Comparison of ENCODE assay signal across 15 cellular contexts in the genomic region with DNA sequence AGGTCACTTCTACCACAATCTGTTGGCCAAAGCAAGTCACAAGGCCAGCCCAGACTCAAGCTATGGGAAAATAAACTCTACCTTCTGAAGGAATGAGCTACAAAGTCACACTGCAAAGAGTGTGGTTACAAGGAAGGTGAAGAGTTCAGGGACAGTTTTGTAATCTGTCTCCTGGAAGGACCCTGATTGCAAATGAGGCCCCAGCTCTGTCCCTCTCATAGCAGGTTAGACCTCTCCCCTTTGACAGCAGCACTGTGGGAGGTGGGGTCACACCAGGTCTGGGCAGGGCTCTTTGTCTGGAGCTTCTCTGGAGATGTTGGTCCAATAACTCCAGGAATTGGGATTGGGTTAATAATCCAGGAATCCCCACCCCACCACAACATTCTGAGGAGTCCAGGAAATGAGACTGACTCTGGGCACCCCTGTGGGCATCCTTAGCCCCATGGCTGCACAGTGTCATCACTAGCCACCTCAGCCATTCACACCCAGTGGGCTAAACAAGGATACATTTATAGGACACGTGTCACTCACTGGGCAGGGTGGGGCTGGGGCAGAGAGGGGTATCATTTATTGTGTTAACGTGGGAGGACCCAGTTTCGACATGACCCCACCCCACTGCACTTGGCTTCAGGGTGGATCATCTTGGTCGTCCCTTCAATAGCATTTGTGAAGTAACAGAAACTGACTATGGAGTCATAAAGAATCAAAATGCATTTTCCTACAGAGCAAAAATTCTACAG. TPM values are rescaled to one million over a fixed set of nuclear protein-coding genes. Genes with fewer than 3 reads are reported as not detected.
DNase-seq lines count a peak whose midpoint lies in the region; ATAC-seq and TF ChIP-seq lines count a peak whose summit lies in the region.
"Had no signal": no experiment of that assay in that cellular context is flagged by ENCODE, and none has a peak within 500 bp of the region (broad histone marks: within the 10 kb centered on the region; RNA-seq: fewer than 3 reads in every experiment).

No MANE protein-coding gene starts in this region.

- no peak overlapping the region for H3K23ac ChIP-seq in neuronal stem cell (ENCODE audit: low read depth, low read length, poor library complexity)

- H3K27me3 ChIP-seq in PC-3 (ENCODE audit: low read length) (no peaks in the 10 kb centered on the region), neuronal stem cell (ENCODE audit: control insufficient read depth in 3 of 3, insufficient read depth in 3 of 3, low read depth in 1 of 3, low read length in 3 of 3) (peaks cover 0 to 10% (median 0%) of the 10 kb centered on the region in 3 experiments)
- H3K27me3 ChIP-seq: foreskin keratinocyte, SJSA1 had no signal

- peaks cover 99% of the 10 kb centered on the region for H3K4me1 Mint-ChIP-seq in activated naive CD4-positive, alpha-beta T cell treated with anti-CD3 and anti-CD28 coated beads for 36 hours (ENCODE audit: low read depth)
- peaks cover 99% of the 10 kb centered on the region for H3K4me1 Mint-ChIP-seq in activated naive CD8-positive, alpha-beta T cell treated with anti-CD3 and anti-CD28 coated beads, Interleukin-2, amount 50 U/mL, for 24 hours
- peaks cover 100% of the 10 kb centered on the region for H3K4me1 Mint-ChIP-seq in stimulated activated effector memory CD8-positive, alpha-beta T cell treated with anti-CD3 and anti-CD28 coated beads, Interleukin-12 subunit alpha, Interleukin-12 subunit beta, amount 100 ng/mL, for 72 hours

- no peak overlapping the region for H3K4ac ChIP-seq in neuronal stem cell (ENCODE audit: low read length)

- H4K20me1 ChIP-seq in PC-3 (ENCODE audit: low read length) = no peaks in the 10 kb centered on the region

- no peak overlapping the region for H2BK15ac ChIP-seq in neuronal stem cell (ENCODE audit: low read length)

- POLR2A ChIA-PET in PC-3 (lab: Charles Lee; ENCODE audit: unreplicated experiment) = no interaction called here

- no peaks in the 10 kb centered on the region for H3K27me3 Mint-ChIP-seq in activated naive CD4-positive, alpha-beta T cell treated with anti-CD3 and anti-CD28 coated beads for 36 hours (ENCODE audit: low read depth)
- H3K27me3 Mint-ChIP-seq in activated naive CD8-positive, alpha-beta T cell treated with anti-CD3 and anti-CD28 coated beads, Interleukin-2, amount 50 U/mL, for 24 hours = no peaks in the 10 kb centered on the region

- no TSS peak for BruUV-seq in PC-3 (replicated peaks; lab: Mats Ljungman, UMichigan)

- intact Hi-C loops in activated naive CD4-positive, alpha-beta T cell treated with anti-CD3 and anti-CD28 coated beads for 36 hours (cut with micrococcal nuclease) = loop anchor here (2.0 kb wide), 1 partner anchor 28 kb away; no protein-coding TSS in a partner anchor
- intact Hi-C loops in PC-3 (cut with micrococcal nuclease) = no loop called here

- no peaks in the 10 kb centered on the region for H3K79me2 ChIP-seq in PC-3 (ENCODE audit: low read length)

- H3K36me3 ChIP-seq in PC-3 (ENCODE audit: low read depth, low read length) = no peaks in the 10 kb centered on the region
- no peaks in the 10 kb centered on the region for H3K36me3 ChIP-seq in neuronal stem cell (replicated peaks in 1 of 2; ENCODE audit: control insufficient read depth in 2 of 2, insufficient read depth in 2 of 2, low read length in 2 of 2)
- H3K36me3 ChIP-seq: left ventricle myocardium inferior, prostate gland, SJSA1 had no signal

- no peak overlapping the region for H2BK12ac ChIP-seq in neuronal stem cell (ENCODE audit: low read length)

- no CpG with 5 or more reads among the region's 4 CpGs for WGBS in neuronal stem cell (ENCODE audit: extremely low coverage in 2 of 2, insufficient read length in 2 of 2, insufficient replicate concordance in 1 of 2), 2 donors

- no peaks in the 10 kb centered on the region for H3F3A ChIP-seq in PC-3 (ENCODE audit: low read length, unreplicated experiment)

- no peak overlapping the region for H4K8ac ChIP-seq in neuronal stem cell (ENCODE audit: low read depth, low read length)

- H2AFZ ChIP-seq in PC-3 (ENCODE audit: low read length) = no peak overlapping the region
- no peak overlapping the region for H2AFZ ChIP-seq in neuronal stem cell (ENCODE audit: low read length)

- H3K9ac ChIP-seq in PC-3 (ENCODE audit: low read length) = no peak overlapping the region
- no peak overlapping the region for H3K9ac ChIP-seq in neuronal stem cell (ENCODE audit: low read depth, low read length, poor library complexity)

- H3K4me3 ChIP-seq in PC-3 (ENCODE audit: low read length) (no peak overlapping the region), neuronal stem cell (ENCODE audit: low read length in 2 of 2) (no peak overlapping the region)
- H3K4me3 ChIP-seq: left ventricle myocardium inferior, prostate gland, SJSA1 had no signal

- H3K9me2 ChIP-seq in PC-3 (replicated peaks; ENCODE audit: low read length) = no peaks in the 10 kb centered on the region

- no peaks in the 10 kb centered on the region for H3K79me1 ChIP-seq in neuronal stem cell (ENCODE audit: low read depth, low read length)

- H2BK5ac ChIP-seq in neuronal stem cell (ENCODE audit: low read length) = no peak overlapping the region

- H3K4me2 ChIP-seq in PC-3 (ENCODE audit: low read length) = no peak overlapping the region
- no peak overlapping the region for H3K4me2 ChIP-seq in neuronal stem cell (ENCODE audit: insufficient read depth, low read length, poor library complexity, severe bottlenecking)

- no peak overlapping the region for H4K91ac ChIP-seq in neuronal stem cell (ENCODE audit: low read depth, low read length, poor library complexity)

- H2BK120ac ChIP-seq in neuronal stem cell (ENCODE audit: low read depth, low read length) = no peak overlapping the region

- peak overlapping the region; percentile 98 for H3K27ac Mint-ChIP-seq in activated naive CD4-positive, alpha-beta T cell treated with anti-CD3 and anti-CD28 coated beads for 36 hours
- H3K27ac Mint-ChIP-seq in activated naive CD8-positive, alpha-beta T cell treated with anti-CD3 and anti-CD28 coated beads, Interleukin-2, amount 50 U/mL, for 24 hours = peak overlapping the region; percentile 71
- peak overlapping the region; percentile 17 for H3K27ac Mint-ChIP-seq in stimulated activated effector memory CD8-positive, alpha-beta T cell treated with anti-CD3 and anti-CD28 coated beads, Interleukin-12 subunit alpha, Interleukin-12 subunit beta, amount 100 ng/mL, for 72 hours

- no peak for DNase-seq in activated naive CD4-positive, alpha-beta T cell treated with anti-CD3 and anti-CD28 coated beads for 36 hours
- no peak for DNase-seq in activated naive CD4-positive, alpha-beta T cell (lab: John Stamatoyannopoulos, UW)
- DNase-seq in MV-4-11 (lab: John Stamatoyannopoulos, UW) (peak; percentile 69), omental fat pad (ENCODE audit: low spot score) (no peak), PC-3 (no peak), neuronal stem cell (ENCODE audit: low spot score) (no peak)
- DNase-seq in activated naive CD8-positive, alpha-beta T cell treated with anti-CD3 and anti-CD28 coated beads, Interleukin-2, amount 50 U/mL, for 24 hours = no peak
- DNase-seq in stimulated activated effector memory CD8-positive, alpha-beta T cell treated with anti-CD3 and anti-CD28 coated beads, Interleukin-12 subunit alpha, Interleukin-12 subunit beta, amount 100 ng/mL, for 72 hours (ENCODE audit: low spot score in 2 of 2) = no peak
- DNase-seq: caudate nucleus; left ventricle myocardium inferior; NCI-H2227 treated with DMSO at 0.1 percent for 48 hours; stimulated activated naive CD8-positive, alpha-beta T cell treated with anti-CD3 and anti-CD28 coated beads, Interleukin-15, Interleukin-2, amounts not matched to agents 100 U/mL and 50 U/mL, for 24 hours had no signal

- H3K36me3 Mint-ChIP-seq in activated naive CD4-positive, alpha-beta T cell treated with anti-CD3 and anti-CD28 coated beads for 36 hours (ENCODE audit: low read depth) = peaks cover 10% of the 10 kb centered on the region
- peaks cover 12% of the 10 kb centered on the region for H3K36me3 Mint-ChIP-seq in activated naive CD8-positive, alpha-beta T cell treated with anti-CD3 and anti-CD28 coated beads, Interleukin-2, amount 50 U/mL, for 24 hours (ENCODE audit: low read depth)
- peaks cover 28% of the 10 kb centered on the region for H3K36me3 Mint-ChIP-seq in stimulated activated effector memory CD8-positive, alpha-beta T cell treated with anti-CD3 and anti-CD28 coated beads, Interleukin-12 subunit alpha, Interleukin-12 subunit beta, amount 100 ng/mL, for 72 hours

- H3K18ac ChIP-seq in neuronal stem cell (ENCODE audit: low read length) = no peak overlapping the region

- H3K9me3 ChIP-seq in PC-3 (ENCODE audit: low read length) (no peaks in the 10 kb centered on the region), neuronal stem cell (replicated peaks in 1 of 2; ENCODE audit: control insufficient read depth in 2 of 2, insufficient read depth in 1 of 2, low read depth in 1 of 2, low read length in 2 of 2) (no peaks in the 10 kb centered on the region)
- H3K9me3 ChIP-seq: prostate gland, SJSA1 had no signal

- no peak overlapping the region for H3K14ac ChIP-seq in neuronal stem cell (ENCODE audit: low read length)

- H3K9me3 Mint-ChIP-seq in activated naive CD4-positive, alpha-beta T cell treated with anti-CD3 and anti-CD28 coated beads for 36 hours = no peaks in the 10 kb centered on the region
- no peaks in the 10 kb centered on the region for H3K9me3 Mint-ChIP-seq in activated naive CD8-positive, alpha-beta T cell treated with anti-CD3 and anti-CD28 coated beads, Interleukin-2, amount 50 U/mL, for 24 hours
- no peaks in the 10 kb centered on the region for H3K9me3 Mint-ChIP-seq in stimulated activated effector memory CD8-positive, alpha-beta T cell treated with anti-CD3 and anti-CD28 coated beads, Interleukin-12 subunit alpha, Interleukin-12 subunit beta, amount 100 ng/mL, for 72 hours

- H3K4me1 ChIP-seq in PC-3 (ENCODE audit: insufficient read depth, low read length) (no peaks in the 10 kb centered on the region), neuronal stem cell (ENCODE audit: control insufficient read depth in 2 of 2, insufficient read depth in 1 of 2, low read depth in 1 of 2, low read length in 2 of 2) (peaks cover 0 to 8% of the 10 kb centered on the region in 2 donors)
- H3K4me1 ChIP-seq: foreskin keratinocyte, prostate gland had no signal

- TF ChIP-seq CTCF in omental fat pad (IDR thresholded peaks at IDR 0.05) = no peak
- no peak for TF ChIP-seq CTCF in PC-3 (conservative IDR thresholded peaks at IDR 0.05; ENCODE audit: low read depth, low read length)

- CTCF ChIA-PET in activated naive CD4-positive, alpha-beta T cell treated with anti-CD3 and anti-CD28 coated beads for 36 hours (lab: Charles Lee) = interaction anchor here (0.7 to 1.7 kb wide), 8 partner anchors 13 to 35 kb away, joined by 3 to 4 read pairs (median 3); a partner anchor contains a TSS
- CTCF ChIA-PET in PC-3 (lab: Charles Lee) = no interaction called here

- no peak for ATAC-seq in activated naive CD8-positive, alpha-beta T cell treated with anti-CD3 and anti-CD28 coated beads, Interleukin-2, amount 50 U/mL, for 24 hours
- no peak for ATAC-seq in stimulated activated effector memory CD8-positive, alpha-beta T cell treated with anti-CD3 and anti-CD28 coated beads, Interleukin-12 subunit alpha, Interleukin-12 subunit beta, amount 100 ng/mL, for 72 hours
- ATAC-seq in omental fat pad (ENCODE audit: low FRiP score) = no peak
- ATAC-seq in PC-3 = no peak
- ATAC-seq: foreskin keratinocyte; stimulated activated naive CD8-positive, alpha-beta T cell treated with anti-CD3 and anti-CD28 coated beads, Interleukin-15, Interleukin-2, amounts not matched to agents 100 U/mL and 50 U/mL, for 24 hours had no signal

- no peak overlapping the region for H2AK5ac ChIP-seq in neuronal stem cell (ENCODE audit: low read depth, low read length)

- H3K4me3 Mint-ChIP-seq in activated naive CD4-positive, alpha-beta T cell treated with anti-CD3 and anti-CD28 coated beads for 36 hours = no peak overlapping the region
- no peak overlapping the region for H3K4me3 Mint-ChIP-seq in activated naive CD8-positive, alpha-beta T cell treated with anti-CD3 and anti-CD28 coated beads, Interleukin-2, amount 50 U/mL, for 24 hours
- H3K4me3 Mint-ChIP-seq in stimulated activated effector memory CD8-positive, alpha-beta T cell treated with anti-CD3 and anti-CD28 coated beads, Interleukin-12 subunit alpha, Interleukin-12 subunit beta, amount 100 ng/mL, for 72 hours = peak overlapping the region; percentile 39

- H3K27ac ChIP-seq in PC-3 (ENCODE audit: low read length) (no peak overlapping the region), neuronal stem cell (replicated peaks; ENCODE audit: low read length) (no peak overlapping the region)
- H3K27ac ChIP-seq: foreskin keratinocyte, left ventricle myocardium inferior, prostate gland, SJSA1 had no signal

RNA-seq across cellular contexts. Expression of a gene that starts 23.7 kb away (rescaled TPM):
- under 1 TPM; 0.32 to 0.36 TPM for total RNA-seq in activated naive CD4-positive, alpha-beta T cell treated with anti-CD3 and anti-CD28 coated beads for 36 hours
- total RNA-seq in omental fat pad = under 1 TPM; 0.16 to 0.56 (median 0.31) TPM
- not detected in 2 replicates for total RNA-seq in PC-3 (2014; rRNA removed)
- 1.4 TPM for polyA plus RNA-seq in neuronal stem cell (2013, experiment 1 of 2)
- 1.3 TPM for polyA plus RNA-seq in neuronal stem cell (2013, experiment 2 of 2)
- total RNA-seq: foreskin keratinocyte, SJSA1 had no signal
- polyA plus RNA-seq: foreskin keratinocyte had no signal

RNA-seq across cellular contexts. Expression of a gene that starts 30.1 kb away (rescaled TPM):
- 10 to 100 TPM; 52.0 to 55.5 TPM for total RNA-seq in activated naive CD4-positive, alpha-beta T cell treated with anti-CD3 and anti-CD28 coated beads for 36 hours
- 100 to 1,000 TPM in 2 of 4 donors, 10 to 100 TPM in 2; 65.1 to 119 (median 86.3) TPM for total RNA-seq in omental fat pad
- total RNA-seq in PC-3 (2014; rRNA removed) = 13.7 and 14.1 TPM in 2 replicates
- polyA plus RNA-seq in neuronal stem cell (2013, experiment 1 of 2) = 0.29 TPM
- polyA plus RNA-seq in neuronal stem cell (2013, experiment 2 of 2) = 0.48 TPM

Comparison
In these comparisons a context has a peak if more than half of its experiments do, and no peak if none do; other contexts are left out.
1. H3K27ac Mint-ChIP-seq: peak in every context shown above with its lines; median percentile 98 in activated naive CD4-positive, alpha-beta T cell treated with anti-CD3 and anti-CD28 coated beads for 36 hours; 71 in activated naive CD8-positive, alpha-beta T cell treated with anti-CD3 and anti-CD28 coated beads, Interleukin-2, amount 50 U/mL, for 24 hours; 17 in stimulated activated effector memory CD8-positive, alpha-beta T cell treated with anti-CD3 and anti-CD28 coated beads, Interleukin-12 subunit alpha, Interleukin-12 subunit beta, amount 100 ng/mL, for 72 hours.